ENCODE assay signal across 19 cellular contexts in the genomic region with DNA sequence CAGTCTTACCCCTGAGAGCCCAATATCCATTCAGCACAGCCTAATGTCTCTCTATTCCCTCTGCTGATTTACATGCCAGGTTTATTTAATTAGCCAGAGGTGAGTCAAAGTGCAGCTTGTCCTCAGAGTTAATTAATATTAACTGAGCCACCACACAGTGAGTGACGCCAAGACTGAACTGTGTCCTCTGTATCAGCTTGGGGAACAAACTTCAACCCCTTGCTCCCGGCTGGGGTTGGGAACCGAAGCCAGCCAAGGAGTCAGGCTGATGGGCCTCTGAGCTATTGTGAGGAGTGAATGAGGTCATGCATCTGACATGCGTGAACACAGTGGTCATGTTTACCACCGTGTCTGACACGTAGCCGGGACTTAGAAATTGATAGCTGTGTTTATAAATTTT.
"Had no signal": no experiment of that assay in that cellular context is flagged by ENCODE, and none has a peak within 500 bp of the region (broad histone marks: within the 10 kb centered on the region; RNA-seq: fewer than 3 reads in every experiment).

No MANE protein-coding gene starts in this region.

- H3K36me3 ChIP-seq: colonic mucosa, heart left ventricle, ovary, right atrium auricular region, tibial artery, upper lobe of left lung, uterus had no signal

- H3K9me3 ChIP-seq: colonic mucosa, heart left ventricle, ovary, right atrium auricular region, tibial artery, upper lobe of left lung, uterus had no signal

- ATAC-seq: heart left ventricle; left cardiac atrium; left ventricle myocardium superior; naive thymus-derived CD8-positive, alpha-beta T cell had no signal

- H3K4me3 ChIP-seq: colonic mucosa, heart left ventricle, ovary, right atrium auricular region, smooth muscle cell, tibial artery, upper lobe of left lung, uterus had no signal

- FAIRE-seq: frontal cortex, keratinocyte had no signal

- DNase-seq: colonic mucosa; dermis blood vessel endothelial cell; effector CD8-positive, alpha-beta T cell; heart left ventricle; hypothalamus; left cardiac atrium; left ventricle myocardium superior; naive thymus-derived CD8-positive, alpha-beta T cell; ovary; stimulated activated CD4-positive, alpha-beta T cell treated with anti-CD3 and anti-CD28 coated beads, Interleukin-2, amount 100 ng/mL, for 48 hours; stimulated activated naive CD4-positive, alpha-beta T cell treated with Interleukin-2 at 50 U/mL for 16 hours; upper lobe of left lung; uterus had no signal

- H3K4me2 ChIP-seq: smooth muscle cell had no signal

- H3K27me3 ChIP-seq: colonic mucosa, ovary, right atrium auricular region, tibial artery, upper lobe of left lung, uterus had no signal

- H3K9me3 Mint-ChIP-seq: naive thymus-derived CD8-positive, alpha-beta T cell; neural crest cell had no signal

- H3K27ac ChIP-seq: colonic mucosa, heart left ventricle, ovary, right atrium auricular region, tibial artery, upper lobe of left lung, uterus had no signal

- H3K4me3 Mint-ChIP-seq: naive thymus-derived CD8-positive, alpha-beta T cell; neural crest cell had no signal
